ENCODE assay signal across 15 cellular contexts in genomic region chr3:59192473-59192872, GRCh38.
DNase-seq lines count a peak whose midpoint lies in the region; ATAC-seq and TF ChIP-seq lines count a peak whose summit lies in the region.
"Had no signal": no experiment of that assay in that cellular context is flagged by ENCODE, and none has a peak within 500 bp of the region (broad histone marks: within the 10 kb centered on the region; RNA-seq: fewer than 3 reads in every experiment).

No MANE protein-coding gene starts in this region.

- no peaks in the 10 kb centered on the region for H3K9me3 Mint-ChIP-seq in stimulated activated memory B cell treated with anti-CD40 and anti-IgM and Interleukin-4, amounts not matched to agents 10 μg/mL and 1 μg/mL and 100 μg/mL, for 72 hours
- no peaks in the 10 kb centered on the region for H3K9me3 Mint-ChIP-seq in neural progenitor cell
- H3K9me3 Mint-ChIP-seq: activated naive CD4-positive, alpha-beta T cell treated with anti-CD3 and anti-CD28 coated beads for 36 hours; central memory CD8-positive, alpha-beta T cell had no signal

- H3F3A ChIP-seq in neural progenitor cell (ENCODE audit: low read depth): no peaks in the 10 kb centered on the region

- no peaks in the 10 kb centered on the region for H3K36me3 ChIP-seq in neural progenitor cell

- H3K9ac ChIP-seq in neural progenitor cell: no peak overlapping the region

- H3K9me3 ChIP-seq in AG04450 (ENCODE audit: control insufficient read depth, insufficient read depth, low read length) (no peaks in the 10 kb centered on the region), neural progenitor cell (ENCODE audit: low read depth) (no peaks in the 10 kb centered on the region)
- H3K9me3 ChIP-seq: psoas muscle had no signal

- ATAC-seq in stimulated activated memory B cell treated with anti-CD40 and anti-IgM and Interleukin-4, amounts not matched to agents 10 μg/mL and 1 μg/mL and 100 μg/mL, for 72 hours: no peak
- ATAC-seq: psoas muscle had no signal

- no peaks in the 10 kb centered on the region for H3K27me3 Mint-ChIP-seq in stimulated activated memory B cell treated with anti-CD40 and anti-IgM and Interleukin-4, amounts not matched to agents 10 μg/mL and 1 μg/mL and 100 μg/mL, for 72 hours
- H3K27me3 Mint-ChIP-seq in neural progenitor cell (ENCODE audit: insufficient read depth, low read depth): peaks cover 3% of the 10 kb centered on the region

- no peak overlapping the region for H3K4me3 Mint-ChIP-seq in stimulated activated memory B cell treated with anti-CD40 and anti-IgM and Interleukin-4, amounts not matched to agents 10 μg/mL and 1 μg/mL and 100 μg/mL, for 72 hours
- H3K4me3 Mint-ChIP-seq in neural progenitor cell: no peak overlapping the region
- H3K4me3 Mint-ChIP-seq: activated naive CD4-positive, alpha-beta T cell treated with anti-CD3 and anti-CD28 coated beads for 36 hours; central memory CD8-positive, alpha-beta T cell had no signal

- H3K27ac ChIP-seq in AG04450 (ENCODE audit: low read depth, low read length) (no peak overlapping the region), neural progenitor cell (no peak overlapping the region)
- H3K27ac ChIP-seq: psoas muscle had no signal

- in situ Hi-C loops in astrocyte of the spinal cord (cut with HindIII; ENCODE audit: low sequenced_read_pairs): no loop called here

- H3K79me2 ChIP-seq in neural progenitor cell (ENCODE audit: low read depth): no peaks in the 10 kb centered on the region

- H3K4me2 ChIP-seq in neural progenitor cell: no peak overlapping the region

- H3K27me3 ChIP-seq in AG04450 (ENCODE audit: control insufficient read depth, insufficient read depth, low read length) (no peaks in the 10 kb centered on the region), neural progenitor cell (no peaks in the 10 kb centered on the region)

- no peak overlapping the region for H3K27ac Mint-ChIP-seq in stimulated activated memory B cell treated with anti-CD40 and anti-IgM and Interleukin-4, amounts not matched to agents 10 μg/mL and 1 μg/mL and 100 μg/mL, for 72 hours
- no peak overlapping the region for H3K27ac Mint-ChIP-seq in neural progenitor cell
- H3K27ac Mint-ChIP-seq: activated naive CD4-positive, alpha-beta T cell treated with anti-CD3 and anti-CD28 coated beads for 36 hours had no signal

- DNase-seq in AG04450 (ENCODE audit: low read depth, low spot score) (peak; percentile 51), HS-27A (ENCODE audit: low read depth) (peak; percentile 45), astrocyte of the spinal cord (ENCODE audit: low read depth, low spot score) (peak; percentile 58), foreskin fibroblast (peak; percentile 1 to 35), neural progenitor cell (ENCODE audit: low spot score) (no peak)
- DNase-seq in stimulated activated CD4-positive, alpha-beta T cell treated with anti-CD3 and anti-CD28 coated beads, Interleukin-12 subunit alpha, Interleukin-12 subunit beta, amount 100 ng/mL, for 4 hours: no peak
- no peak for DNase-seq in stimulated activated CD4-positive, alpha-beta T cell treated with anti-CD3 and anti-CD28 coated beads, Interleukin-4, amount 100 ng/mL, for 4 hours
- DNase-seq: activated CD8-positive, alpha-beta memory T cell treated with anti-CD3 and anti-CD28 coated beads, Interleukin-2, amount 50 U/mL, for 48 hours; activated naive CD4-positive, alpha-beta T cell treated with anti-CD3 and anti-CD28 coated beads for 36 hours; NCI-H2081; NCI-H526 treated with DMSO at 0.1 percent for 48 hours; psoas muscle; T-helper 1 cell had no signal

- CTCF ChIA-PET in AG04450 (lab: Charles Lee): interaction anchor here (1.3 kb wide), 1 partner anchor 553 kb away, joined by 3 read pairs; no protein-coding TSS in a partner anchor

- no peak overlapping the region for H2AFZ ChIP-seq in neural progenitor cell (replicated peaks)

- H3K4me1 Mint-ChIP-seq in stimulated activated memory B cell treated with anti-CD40 and anti-IgM and Interleukin-4, amounts not matched to agents 10 μg/mL and 1 μg/mL and 100 μg/mL, for 72 hours: no peaks in the 10 kb centered on the region
- H3K4me1 Mint-ChIP-seq in neural progenitor cell: peaks cover 5% of the 10 kb centered on the region
- H3K4me1 Mint-ChIP-seq: central memory CD8-positive, alpha-beta T cell had no signal

- no peaks in the 10 kb centered on the region for H4K20me1 ChIP-seq in neural progenitor cell (ENCODE audit: low read depth)

- H3K4me3 ChIP-seq in AG04450 (ENCODE audit: low read depth, low read length) (no peak overlapping the region), astrocyte of the spinal cord (ENCODE audit: low read depth, low read length) (no peak overlapping the region), foreskin fibroblast (ENCODE audit: low read depth in 1 of 2, low read length in 2 of 2) (no peak overlapping the region), neural progenitor cell (no peak overlapping the region)
- H3K4me3 ChIP-seq: psoas muscle had no signal

- POLR2A ChIA-PET in AG04450 (lab: Yijun Ruan, JAX): no interaction called here

- TF ChIP-seq CTCF in AG04450 (IDR thresholded peaks at IDR 0.05; ENCODE audit: low read depth, low read length) (no peak), astrocyte of the spinal cord (IDR thresholded peaks at IDR 0.05; ENCODE audit: low read depth, low read length) (no peak), foreskin fibroblast (IDR thresholded peaks at IDR 0.05; ENCODE audit: low read depth, low read length) (no peak), neural progenitor cell (IDR thresholded peaks at IDR 0.05) (no peak)

- no peaks in the 10 kb centered on the region for H3K4me1 ChIP-seq in neural progenitor cell
- H3K4me1 ChIP-seq: psoas muscle had no signal

- no peaks in the 10 kb centered on the region for H3K36me3 Mint-ChIP-seq in stimulated activated memory B cell treated with anti-CD40 and anti-IgM and Interleukin-4, amounts not matched to agents 10 μg/mL and 1 μg/mL and 100 μg/mL, for 72 hours
- H3K36me3 Mint-ChIP-seq in neural progenitor cell: no peaks in the 10 kb centered on the region

Comparison
In these comparisons a context has a peak if more than half of its experiments do, and no peak if none do; other contexts are left out.
1. DNase-seq: peak in AG04450 (single experiment), HS-27A (single experiment), astrocyte of the spinal cord (single experiment) and foreskin fibroblast (2 of 2); none in stimulated activated CD4-positive, alpha-beta T cell treated with anti-CD3 and anti-CD28 coated beads, Interleukin-12 subunit alpha, Interleukin-12 subunit beta, amount 100 ng/mL, for 4 hours (single experiment), stimulated activated CD4-positive, alpha-beta T cell treated with anti-CD3 and anti-CD28 coated beads, Interleukin-4, amount 100 ng/mL, for 4 hours (0 of 2) and neural progenitor cell (single experiment).